In the genomic region with DNA sequence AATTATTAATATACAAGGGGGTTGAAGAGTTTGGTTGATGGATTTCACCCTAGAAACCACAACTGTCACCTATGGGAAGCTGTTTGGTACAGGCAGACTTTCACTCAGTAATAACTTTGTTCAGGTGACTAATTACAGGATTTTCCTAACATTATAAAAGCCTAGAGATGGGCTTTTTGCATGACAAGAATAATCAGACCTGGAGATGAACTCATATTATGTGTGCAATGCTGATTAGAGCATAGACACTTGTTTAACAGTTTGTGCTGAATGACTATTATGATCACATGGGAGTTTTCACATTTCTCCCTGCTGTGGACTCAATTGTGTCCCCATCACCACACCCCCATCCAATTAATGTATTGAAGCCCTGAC, we compare ENCODE assay signal across 15 cellular contexts.
A peak's percentile ranks its signal among the peaks of the same experiment; 100 is the strongest.
DNase-seq lines count a peak whose midpoint lies in the region; ATAC-seq, FAIRE-seq and TF ChIP-seq lines count a peak whose summit lies in the region.
"Had no signal": no experiment of that assay in that cellular context is flagged by ENCODE, and none has a peak within 500 bp of the region (broad histone marks: within the 10 kb centered on the region; RNA-seq: fewer than 3 reads in every experiment).

No MANE protein-coding gene starts in this region.

- H3K36me3 ChIP-seq in kidney (ENCODE audit: control insufficient read depth in 1 of 2, insufficient read depth in 2 of 2, low read length in 2 of 2) = no peaks in the 10 kb centered on the region
- H3K36me3 ChIP-seq: pancreas had no signal

- no peak for FAIRE-seq in kidney (lab: Jason Lieb, UNC)
- FAIRE-seq: pancreas, RCC 7860 had no signal

- no peaks in the 10 kb centered on the region for H3K4me1 ChIP-seq in kidney (ENCODE audit: control insufficient read depth in 1 of 2, insufficient read depth in 1 of 2, low read depth in 1 of 2, low read length in 2 of 2)
- H3K4me1 ChIP-seq: pancreas had no signal

- no peak for TF ChIP-seq CTCF in kidney (IDR thresholded peaks at IDR 0.05; ENCODE audit: borderline replicate concordance, extremely low read depth, insufficient read depth)

- no peak for DNase-seq in kidney
- no peak for DNase-seq in SKM-1 (lab: John Stamatoyannopoulos, UW; ENCODE audit: unreplicated experiment)
- DNase-seq in hypothalamus (lab: John Stamatoyannopoulos, UW) = no peak
- no peak for DNase-seq in NCI-H345 treated with DMSO at 0.1 percent for 48 hours (lab: John Stamatoyannopoulos, UW; ENCODE audit: unreplicated experiment)
- DNase-seq: KG1, NCI-H2107, pancreas, T1000 had no signal

- H3K9me3 ChIP-seq in kidney (ENCODE audit: control insufficient read depth in 1 of 2, low read length in 2 of 2) = no peaks in the 10 kb centered on the region
- H3K9me3 ChIP-seq: pancreas had no signal

- no peak overlapping the region for H3K27ac ChIP-seq in kidney (ENCODE audit: low read depth in 2 of 2, low read length in 2 of 2)
- H3K27ac ChIP-seq: pancreas had no signal

- H3K9ac ChIP-seq in kidney (ENCODE audit: low read length in 2 of 2) = no peak overlapping the region

- H3K4me3 ChIP-seq in kidney (ENCODE audit: low read length in 2 of 2) = no peak overlapping the region
- H3K4me3 ChIP-seq: GM23338, lung, pancreas had no signal

- ATAC-seq in GM18508 (IDR thresholded peaks at IDR 0.05; ENCODE audit: insufficient read depth, unreplicated experiment) (peak; percentile 56), GM19467 (IDR thresholded peaks at IDR 0.05; ENCODE audit: unreplicated experiment) (peak; percentile 36), HG02938 (IDR thresholded peaks at IDR 0.05; ENCODE audit: unreplicated experiment) (peak; percentile 38), HG03565 (IDR thresholded peaks at IDR 0.05; ENCODE audit: unreplicated experiment) (peak; percentile 32)
- ATAC-seq: GM23338, pancreas had no signal

- intact Hi-C loops in kidney (cut with DNase I) = loop anchor here (5.0 kb wide), 1 partner anchor 50 kb away; no protein-coding TSS in a partner anchor
